In genomic region chr4:166501941-166502382, GRCh38 we compare ENCODE assay signal across 9 cellular contexts.
DNase-seq lines count a peak whose midpoint lies in the region; ATAC-seq and TF ChIP-seq lines count a peak whose summit lies in the region.
"Had no signal": no experiment of that assay in that cellular context is flagged by ENCODE, and none has a peak within 500 bp of the region (broad histone marks: within the 10 kb centered on the region; RNA-seq: fewer than 3 reads in every experiment).

No MANE protein-coding gene starts in this region.

- H3K9me3 ChIP-seq in endodermal cell (ENCODE audit: control insufficient read depth, low read length): no peaks in the 10 kb centered on the region

- peak; percentile 19 for DNase-seq in activated naive CD4-positive, alpha-beta T cell treated with anti-CD3 and anti-CD28 coated beads, Interleukin-2, amount 10 ng/mL, durations not matched to agents 7 days and 5 days
- no peak for DNase-seq in activated naive CD4-positive, alpha-beta T cell treated with anti-CD3 and anti-CD28 coated beads, Interleukin-2, amount 50 U/mL, for 16 hours
- DNase-seq in endodermal cell (peak; percentile 88), type B pancreatic cell (ENCODE audit: extremely low spot score, unreplicated experiment) (no peak), NCI-H446 (lab: John Stamatoyannopoulos, UW) (no peak), Ammon's horn (ENCODE audit: low spot score) (no peak), OCI-M1 (lab: John Stamatoyannopoulos, UW) (no peak)

- H3K27me3 ChIP-seq in endodermal cell (ENCODE audit: control insufficient read depth, insufficient read depth, low read length, poor library complexity, severe bottlenecking): no peaks in the 10 kb centered on the region

- no peak overlapping the region for H3K27ac Mint-ChIP-seq in activated naive CD4-positive, alpha-beta T cell treated with anti-CD3 and anti-CD28 coated beads, Interleukin-2, amount 10 ng/mL, durations not matched to agents 7 days and 5 days
- H3K27ac Mint-ChIP-seq in endodermal cell (no peak overlapping the region), type B pancreatic cell (no peak overlapping the region)
- H3K27ac Mint-ChIP-seq: stimulated activated naive CD8-positive, alpha-beta T cell treated with anti-CD3 and anti-CD28 coated beads, Interleukin-15, Interleukin-2, amounts not matched to agents 100 ng/mL and 50 ng/mL, for 24 hours had no signal

- CTCF ChIA-PET in activated naive CD4-positive, alpha-beta T cell treated with anti-CD3 and anti-CD28 coated beads, Interleukin-2, amount 10 ng/mL, durations not matched to agents 7 days and 5 days (lab: Charles Lee): interaction anchor here (0.6 kb wide), 1 partner anchor 309 kb away, joined by 3 read pairs; no protein-coding TSS in a partner anchor

- H3K4me3 ChIP-seq in endodermal cell (ENCODE audit: low read length): no peak overlapping the region

- H3K9me3 Mint-ChIP-seq in activated naive CD4-positive, alpha-beta T cell treated with anti-CD3 and anti-CD28 coated beads, Interleukin-2, amount 10 ng/mL, durations not matched to agents 7 days and 5 days: no peaks in the 10 kb centered on the region
- H3K9me3 Mint-ChIP-seq in endodermal cell (no peaks in the 10 kb centered on the region), type B pancreatic cell (no peaks in the 10 kb centered on the region)

- no peak overlapping the region for H3K4me3 Mint-ChIP-seq in activated naive CD4-positive, alpha-beta T cell treated with anti-CD3 and anti-CD28 coated beads, Interleukin-2, amount 10 ng/mL, durations not matched to agents 7 days and 5 days
- H3K4me3 Mint-ChIP-seq in endodermal cell: no peak overlapping the region
- no peak overlapping the region for H3K4me3 Mint-ChIP-seq in type B pancreatic cell
- H3K4me3 Mint-ChIP-seq: stimulated activated naive CD8-positive, alpha-beta T cell treated with anti-CD3 and anti-CD28 coated beads, Interleukin-15, Interleukin-2, amounts not matched to agents 100 ng/mL and 50 ng/mL, for 24 hours had no signal

- no peak overlapping the region for H3K27ac ChIP-seq in endodermal cell (ENCODE audit: low read depth, low read length)

- H3K36me3 Mint-ChIP-seq in activated naive CD4-positive, alpha-beta T cell treated with anti-CD3 and anti-CD28 coated beads, Interleukin-2, amount 10 ng/mL, durations not matched to agents 7 days and 5 days: no peaks in the 10 kb centered on the region
- no peaks in the 10 kb centered on the region for H3K36me3 Mint-ChIP-seq in endodermal cell (ENCODE audit: low read depth)
- no peaks in the 10 kb centered on the region for H3K36me3 Mint-ChIP-seq in type B pancreatic cell

- no peak overlapping the region for H3K9ac ChIP-seq in endodermal cell (ENCODE audit: extremely low read depth, low read length, poor library complexity, severe bottlenecking)

- peak; percentile 82 for ATAC-seq in HG03520 (IDR thresholded peaks at IDR 0.05; ENCODE audit: unreplicated experiment)

- H3K36me3 ChIP-seq in endodermal cell (ENCODE audit: control insufficient read depth, insufficient read depth, low read length): no peaks in the 10 kb centered on the region

- H3K4me1 ChIP-seq in endodermal cell (ENCODE audit: control insufficient read depth, insufficient read depth, low read length): no peaks in the 10 kb centered on the region

- H3K27me3 Mint-ChIP-seq in activated naive CD4-positive, alpha-beta T cell treated with anti-CD3 and anti-CD28 coated beads, Interleukin-2, amount 10 ng/mL, durations not matched to agents 7 days and 5 days: no peaks in the 10 kb centered on the region
- H3K27me3 Mint-ChIP-seq in endodermal cell (ENCODE audit: insufficient read depth) (no peaks in the 10 kb centered on the region), type B pancreatic cell (no peaks in the 10 kb centered on the region)
- H3K27me3 Mint-ChIP-seq: stimulated activated naive CD8-positive, alpha-beta T cell treated with anti-CD3 and anti-CD28 coated beads, Interleukin-15, Interleukin-2, amounts not matched to agents 100 ng/mL and 50 ng/mL, for 24 hours had no signal

- no peaks in the 10 kb centered on the region for H3K4me1 Mint-ChIP-seq in activated naive CD4-positive, alpha-beta T cell treated with anti-CD3 and anti-CD28 coated beads, Interleukin-2, amount 10 ng/mL, durations not matched to agents 7 days and 5 days
- H3K4me1 Mint-ChIP-seq in endodermal cell (peaks cover 2% of the 10 kb centered on the region), type B pancreatic cell (ENCODE audit: unreplicated experiment) (no peaks in the 10 kb centered on the region)

- 27 to 46% methylated on average over 7 to 13 of the region's 13 CpGs for WGBS in endodermal cell (ENCODE audit: insufficient coverage in 1 of 2, insufficient read length in 1 of 2), 2 experiments

- peak; percentile 89 for TF ChIP-seq CTCF in endodermal cell (conservative IDR thresholded peaks at IDR 0.05)
- TF ChIP-seq CTCF in type B pancreatic cell (conservative IDR thresholded peaks at IDR 0.05): peak; percentile 76

Comparison
In these comparisons a context has a peak if more than half of its experiments do, and no peak if none do; other contexts are left out.
1. DNase-seq: peak in activated naive CD4-positive, alpha-beta T cell treated with anti-CD3 and anti-CD28 coated beads, Interleukin-2, amount 10 ng/mL, durations not matched to agents 7 days and 5 days (single experiment) and endodermal cell (single experiment); none in activated naive CD4-positive, alpha-beta T cell treated with anti-CD3 and anti-CD28 coated beads, Interleukin-2, amount 50 U/mL, for 16 hours (single experiment), type B pancreatic cell (single experiment), NCI-H446 (0 of 2), Ammon's horn (single experiment) and OCI-M1 (single experiment).